Comparison of ENCODE assay signal across 8 cellular contexts in the genomic region with DNA sequence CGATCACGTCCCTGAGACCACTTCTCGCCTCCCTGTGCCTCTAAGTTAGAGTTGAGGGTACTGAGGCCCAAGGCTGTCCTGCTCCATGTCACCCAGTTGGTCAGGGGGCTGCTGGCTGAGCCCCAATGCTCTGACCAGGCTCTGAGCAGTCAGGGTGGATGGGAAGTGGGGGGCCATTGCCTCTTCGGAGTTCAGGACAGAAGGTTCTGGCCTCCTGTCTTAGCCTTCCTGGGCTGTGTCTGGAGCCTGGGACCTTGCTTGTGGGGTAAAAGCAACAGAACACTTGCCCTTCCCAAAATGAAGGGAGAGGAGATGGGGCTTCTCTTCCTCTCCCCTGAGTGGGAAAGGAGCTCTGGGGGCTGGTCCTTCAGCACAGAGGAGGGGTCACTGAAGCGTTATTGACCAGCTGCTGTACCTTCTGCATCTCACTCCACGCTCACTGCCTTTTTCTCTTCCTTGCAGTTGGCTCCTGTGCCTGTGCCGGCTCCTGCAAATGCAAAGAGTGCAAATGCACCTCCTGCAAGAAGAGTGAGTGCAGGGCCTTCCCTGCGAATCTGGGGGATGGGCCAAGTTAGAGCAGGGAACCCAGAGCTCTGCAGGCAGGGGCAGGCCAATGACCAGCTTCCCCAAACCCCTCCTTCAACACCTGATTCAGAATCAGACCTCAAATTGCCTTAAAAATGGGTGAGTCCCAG. TPM values are rescaled to one million over a fixed set of nuclear protein-coding genes. Genes with fewer than 3 reads are reported as not detected.
DNase-seq lines count a peak whose midpoint lies in the region; TF ChIP-seq lines count a peak whose summit lies in the region.

No MANE protein-coding gene starts in this region.

- H3K4me1 Mint-ChIP-seq in activated CD4-positive, alpha-beta T cell treated with anti-CD3 and anti-CD28 coated beads, Interleukin-2, amount 10 ng/mL, durations not matched to agents 7 days and 5 days, result peaks cover 26% of the 10 kb centered on the region

- peaks cover 36% of the 10 kb centered on the region for H3K4me1 ChIP-seq in PC-9 (replicated peaks; ENCODE audit: insufficient read depth)
- no peaks in the 10 kb centered on the region for H3K4me1 ChIP-seq in endocrine pancreas (ENCODE audit: control insufficient read depth, insufficient read depth, low read length)
- H3K4me1 ChIP-seq in osteoblast (ENCODE audit: insufficient read depth, low read length), result peaks cover 14% of the 10 kb centered on the region

- no peaks in the 10 kb centered on the region for H3K27me3 ChIP-seq in PC-9 (ENCODE audit: insufficient read depth, low read depth)
- H3K27me3 ChIP-seq in endocrine pancreas (ENCODE audit: control insufficient read depth, insufficient read depth, low read length), result no peaks in the 10 kb centered on the region
- H3K27me3 ChIP-seq in osteoblast (ENCODE audit: insufficient read depth, low read length), result no peaks in the 10 kb centered on the region

- intact Hi-C loops in PC-9 (cut with micrococcal nuclease; ENCODE audit: unreplicated experiment), result loop anchor here (1.0 to 5.0 kb wide), 3 partner anchors 26 to 76 kb away; partner anchors contain the start of gene MT1F

- H3F3A ChIP-seq in PC-9 (ENCODE audit: insufficient read depth, low read depth), result peaks cover 29% of the 10 kb centered on the region

- peak overlapping the region; percentile 77 for H2AFZ ChIP-seq in PC-9
- H2AFZ ChIP-seq in osteoblast (ENCODE audit: low read length), result peak overlapping the region; percentile 95

- peak overlapping the region; percentile 96 for H3K27ac Mint-ChIP-seq in activated CD4-positive, alpha-beta T cell treated with anti-CD3 and anti-CD28 coated beads, Interleukin-2, amount 10 ng/mL, durations not matched to agents 7 days and 5 days

- H3K9me2 ChIP-seq in PC-9 (ENCODE audit: insufficient read depth), result no peaks in the 10 kb centered on the region

- no peaks in the 10 kb centered on the region for H3K27me3 Mint-ChIP-seq in activated CD4-positive, alpha-beta T cell treated with anti-CD3 and anti-CD28 coated beads, Interleukin-2, amount 10 ng/mL, durations not matched to agents 7 days and 5 days

- H3K79me2 ChIP-seq in PC-9 (ENCODE audit: low read depth) (no peaks in the 10 kb centered on the region), osteoblast (ENCODE audit: insufficient read depth, low read length) (no peaks in the 10 kb centered on the region)

- H3K9me3 Mint-ChIP-seq in activated CD4-positive, alpha-beta T cell treated with anti-CD3 and anti-CD28 coated beads, Interleukin-2, amount 10 ng/mL, durations not matched to agents 7 days and 5 days, result peaks cover 4% of the 10 kb centered on the region

- H3K27ac ChIP-seq in PC-9 (no peak overlapping the region), osteoblast (ENCODE audit: low read depth, low read length) (peak overlapping the region; percentile 83)

- H3K4me2 ChIP-seq in PC-9, result peak overlapping the region; percentile 99
- peak overlapping the region; percentile 100 for H3K4me2 ChIP-seq in osteoblast (ENCODE audit: insufficient read depth, low read length)

- DNase-seq in activated CD4-positive, alpha-beta T cell treated with anti-CD3 and anti-CD28 coated beads, Interleukin-2, amount 10 ng/mL, durations not matched to agents 7 days and 5 days, result peak; percentile 17
- no peak for DNase-seq in activated CD4-positive, alpha-beta T cell treated with anti-CD3 and anti-CD28 coated beads, Interleukin-2, amount 50 U/mL, for 48 hours
- DNase-seq in PC-9 (no peak), osteoblast (ENCODE audit: insufficient read length, low spot score, missing footprints) (no peak), pons (ENCODE audit: low spot score) (no peak), HT-29 (ENCODE audit: low spot score) (no peak), T1000 (lab: John Stamatoyannopoulos, UW) (no peak)

- CTCF ChIA-PET in activated CD4-positive, alpha-beta T cell treated with anti-CD3 and anti-CD28 coated beads, Interleukin-2, amount 10 ng/mL, durations not matched to agents 7 days and 5 days (lab: Charles Lee), result interaction anchor here (0.9 to 1.5 kb wide), 5 partner anchors 11 to 27 kb away, joined by 3 to 5 read pairs (median 4); partner anchors contain the start of gene MT1H
- CTCF ChIA-PET in PC-9 (lab: Charles Lee), result interaction anchor here (0.5 kb wide), 1 partner anchor 29 kb away, joined by 5 read pairs; no protein-coding TSS in a partner anchor

- no peaks in the 10 kb centered on the region for H3K36me3 ChIP-seq in PC-9 (ENCODE audit: low read depth)
- H3K36me3 ChIP-seq in endocrine pancreas (ENCODE audit: control insufficient read depth, insufficient read depth, low read length), result no peaks in the 10 kb centered on the region
- H3K36me3 ChIP-seq in osteoblast (ENCODE audit: insufficient read depth, low read length), result no peaks in the 10 kb centered on the region

- peaks cover 6% of the 10 kb centered on the region; the same call in 1 of the 2 replicates for H3K9me3 ChIP-seq in PC-9 (ENCODE audit: insufficient read depth, low read depth)
- no peaks in the 10 kb centered on the region for H3K9me3 ChIP-seq in endocrine pancreas (ENCODE audit: control insufficient read depth, low read length)
- no peaks in the 10 kb centered on the region for H3K9me3 ChIP-seq in osteoblast (ENCODE audit: low read depth, low read length)

- H3K4me3 ChIP-seq in PC-9, result peak overlapping the region; percentile 79
- peak overlapping the region; percentile 57 for H3K4me3 ChIP-seq in endocrine pancreas (ENCODE audit: control insufficient read depth, insufficient read depth, low read length)
- H3K4me3 ChIP-seq in osteoblast (ENCODE audit: insufficient read depth, low read length), result peak overlapping the region; percentile 85

- H3K4me3 Mint-ChIP-seq in activated CD4-positive, alpha-beta T cell treated with anti-CD3 and anti-CD28 coated beads, Interleukin-2, amount 10 ng/mL, durations not matched to agents 7 days and 5 days, result peak overlapping the region; percentile 95

- POLR2A ChIA-PET in activated CD4-positive, alpha-beta T cell treated with anti-CD3 and anti-CD28 coated beads, Interleukin-2, amount 10 ng/mL, durations not matched to agents 7 days and 5 days (lab: Charles Lee), result interaction anchor here (0.6 kb wide), 1 partner anchor 26 kb away, joined by 3 read pairs; no protein-coding TSS in a partner anchor
- POLR2A ChIA-PET in PC-9 (lab: Charles Lee; ENCODE audit: unreplicated experiment), result interaction anchor here (0.6 to 0.8 kb wide), 3 partner anchors 27 to 326 kb away, joined by 3 to 6 read pairs (median 4); no protein-coding TSS in a partner anchor

- H4K20me1 ChIP-seq in PC-9 (ENCODE audit: insufficient read depth) (no peaks in the 10 kb centered on the region), osteoblast (ENCODE audit: insufficient read depth, low read length) (no peaks in the 10 kb centered on the region)

- TF ChIP-seq CTCF in PC-9 (conservative IDR thresholded peaks at IDR 0.05), result no peak
- TF ChIP-seq CTCF in osteoblast (IDR thresholded peaks at IDR 0.05; ENCODE audit: extremely low read depth, low read depth, low read length), result no peak

- H3K9ac ChIP-seq in endocrine pancreas (ENCODE audit: control insufficient read depth, insufficient read depth, low read length), result peak overlapping the region; percentile 58

- H3K36me3 Mint-ChIP-seq in activated CD4-positive, alpha-beta T cell treated with anti-CD3 and anti-CD28 coated beads, Interleukin-2, amount 10 ng/mL, durations not matched to agents 7 days and 5 days (ENCODE audit: low read depth), result peaks cover 5% of the 10 kb centered on the region

- BruUV-seq in PC-9 (replicated peaks; lab: Mats Ljungman, UMichigan), result TSS peak; percentile 91

RNA-seq across cellular contexts. Expression of gene MT1X, which starts 0.6 kb away (rescaled TPM):
- total RNA-seq in activated CD4-positive, alpha-beta T cell treated with anti-CD3 and anti-CD28 coated beads, Interleukin-2, amount 10 ng/mL, durations not matched to agents 7 days and 5 days, result 10 to 100 TPM; 57.6 to 59.1 TPM
- total RNA-seq in PC-9 (2021) (18.9 and 41.2 TPM in 2 replicates), osteoblast (81.4 and 86.0 TPM in 2 replicates)
- total RNA-seq in HT-29 (2014; rRNA removed; shearing (Covaris generic)), result 29.2 and 29.4 TPM in 2 replicates

RNA-seq across cellular contexts. Expression of gene MT1H, which starts 13.2 kb away (rescaled TPM):
- total RNA-seq in activated CD4-positive, alpha-beta T cell treated with anti-CD3 and anti-CD28 coated beads, Interleukin-2, amount 10 ng/mL, durations not matched to agents 7 days and 5 days, result under 1 TPM; 0.62 TPM
- not detected in 2 replicates for total RNA-seq in PC-9 (2021)
- not detected in 2 replicates for total RNA-seq in osteoblast
- not detected in 2 replicates for total RNA-seq in HT-29 (2014; rRNA removed; shearing (Covaris generic))

RNA-seq across cellular contexts. Expression of gene MT1G, which starts 15.0 kb away (rescaled TPM):
- 10 to 100 TPM in 1 of 2 experiments, 1 to 10 TPM in 1; 8.0 to 10.2 TPM for total RNA-seq in activated CD4-positive, alpha-beta T cell treated with anti-CD3 and anti-CD28 coated beads, Interleukin-2, amount 10 ng/mL, durations not matched to agents 7 days and 5 days
- total RNA-seq in PC-9 (2021) (not detected in 2 replicates), osteoblast (not detected in 2 replicates)
- total RNA-seq in HT-29 (2014; rRNA removed; shearing (Covaris generic)), result 0.50 and 1.5 TPM in 2 replicates

RNA-seq across cellular contexts. Expression of gene MT1F, which starts 25.1 kb away (rescaled TPM):
- total RNA-seq in activated CD4-positive, alpha-beta T cell treated with anti-CD3 and anti-CD28 coated beads, Interleukin-2, amount 10 ng/mL, durations not matched to agents 7 days and 5 days, result 10 to 100 TPM; 19.6 to 24.3 TPM
- total RNA-seq in PC-9 (2021), result 4.0 and 10.3 TPM in 2 replicates
- 2.1 and 3.3 TPM in 2 replicates for total RNA-seq in osteoblast
- total RNA-seq in HT-29 (2014; rRNA removed; shearing (Covaris generic)), result 4.7 and 5.6 TPM in 2 replicates

RNA-seq across cellular contexts. Expression of gene MT1B, which starts 31.2 kb away (rescaled TPM):
- not detected for total RNA-seq in activated CD4-positive, alpha-beta T cell treated with anti-CD3 and anti-CD28 coated beads, Interleukin-2, amount 10 ng/mL, durations not matched to agents 7 days and 5 days
- not detected in 2 replicates for total RNA-seq in PC-9 (2021)
- total RNA-seq in osteoblast, result not detected in 2 replicates
- not detected in 2 replicates for total RNA-seq in HT-29 (2014; rRNA removed; shearing (Covaris generic))
